23 cellular contexts compared by ENCODE assay signal in genomic region chr9:128293091-128293490, GRCh38.
"Had no signal": no experiment of that assay in that cellular context is flagged by ENCODE, and none has a peak within 500 bp of the region (broad histone marks: within the 10 kb centered on the region; RNA-seq: fewer than 3 reads in every experiment).

No MANE protein-coding gene starts in this region.

- H3K27me3 ChIP-seq: esophagus squamous epithelium, hepatocyte, pancreas, tibial artery, upper lobe of right lung, vagina had no signal

- H3K27me3 Mint-ChIP-seq: memory B cell, progenitor cell of endocrine pancreas had no signal

- H3K4me3 ChIP-seq: esophagus squamous epithelium, hepatocyte, left ventricle myocardium inferior, lower lobe of right lung, pancreas, smooth muscle cell, tibial artery, upper lobe of right lung, vagina had no signal

- DNase-seq: dermis blood vessel endothelial cell; esophagus squamous epithelium; foreskin fibroblast; head of caudate nucleus; kidney; left cardiac atrium; left ventricle myocardium inferior; lower lobe of right lung; natural killer cell; nucleus accumbens; pancreas; right cardiac atrium; stimulated activated CD4-positive, alpha-beta T cell treated with anti-CD3 and anti-CD28 coated beads, Interleukin-2, amount 100 ng/mL, for 48 hours; stimulated activated naive CD8-positive, alpha-beta T cell treated with anti-CD3 and anti-CD28 coated beads, Interleukin-15, Interleukin-2, amounts not matched to agents 100 U/mL and 50 U/mL, for 24 hours; tibial artery; upper lobe of right lung had no signal

- H3K36me3 Mint-ChIP-seq: natural killer cell had no signal

- H3K27ac ChIP-seq: esophagus squamous epithelium, hepatocyte, left ventricle myocardium inferior, lower lobe of right lung, pancreas, tibial artery, upper lobe of right lung, vagina had no signal

- ATAC-seq: left cardiac atrium, lower lobe of right lung, natural killer cell, pancreas, right cardiac atrium, upper lobe of right lung had no signal

- H3K9me3 ChIP-seq: esophagus squamous epithelium, left ventricle myocardium inferior, lower lobe of right lung, pancreas, tibial artery, upper lobe of right lung, vagina had no signal

- H3K4me1 ChIP-seq: tibial artery, vagina had no signal

- H3K36me3 ChIP-seq: pancreas had no signal

- H3K79me2 ChIP-seq: hepatocyte had no signal

- H3K27ac Mint-ChIP-seq: memory B cell, mesothelial cell of epicardium, natural killer cell, progenitor cell of endocrine pancreas had no signal

- H3K4me2 ChIP-seq: hepatocyte, smooth muscle cell had no signal

- H3K4me1 Mint-ChIP-seq: memory B cell, natural killer cell had no signal

- H3K4me3 Mint-ChIP-seq: memory B cell, mesothelial cell of epicardium, natural killer cell, neural crest cell had no signal

- FAIRE-seq: kidney, pancreas had no signal

- H3K9me3 Mint-ChIP-seq: memory B cell, mesothelial cell of epicardium, natural killer cell, neural crest cell had no signal

- H2AFZ ChIP-seq: hepatocyte had no signal
